In genomic region chr12:109461846-109462766, GRCh38 we compare ENCODE assay signal across 8 cellular contexts. TPM values are rescaled to one million over a fixed set of nuclear protein-coding genes. Genes with fewer than 3 reads are reported as not detected.
DNase-seq lines count a peak whose midpoint lies in the region; ATAC-seq and TF ChIP-seq lines count a peak whose summit lies in the region.

No MANE protein-coding gene starts in this region.

- peaks cover 80% of the 10 kb centered on the region for H3K4me1 ChIP-seq in ACC112 (ENCODE audit: control insufficient read depth, insufficient read depth, low read length, unreplicated experiment)
- peaks cover 100% of the 10 kb centered on the region for H3K4me1 ChIP-seq in lower lobe of right lung
- peaks cover 81 to 100% of the 10 kb centered on the region in 2 donors for H3K4me1 ChIP-seq in thyroid gland

- no peaks in the 10 kb centered on the region for H3K9me3 ChIP-seq in lower lobe of right lung
- no peaks in the 10 kb centered on the region for H3K9me3 ChIP-seq in thyroid gland

- H3K4me1 Mint-ChIP-seq in activated T-cell treated with anti-CD3 and anti-CD28 coated beads, Interleukin-2, amount 50 U/mL, for 4 hours (ENCODE audit: low read depth): peaks cover 48% of the 10 kb centered on the region

- no peaks in the 10 kb centered on the region for H3K9me3 Mint-ChIP-seq in activated T-cell treated with anti-CD3 and anti-CD28 coated beads, Interleukin-2, amount 50 U/mL, for 4 hours

- peaks cover 15% of the 10 kb centered on the region for H3K36me3 Mint-ChIP-seq in activated T-cell treated with anti-CD3 and anti-CD28 coated beads, Interleukin-2, amount 50 U/mL, for 4 hours (ENCODE audit: insufficient read depth)

- peak; percentile 81 to 88 for ATAC-seq in lower lobe of right lung
- no peak for ATAC-seq in activated T-cell treated with anti-CD3 and anti-CD28 coated beads, Interleukin-2, amount 50 U/mL, for 4 hours

- TF ChIP-seq POLR2A in thyroid gland (IDR thresholded peaks at IDR 0.05): peak in 1 of 2 donors; percentile 21

- H3K4me3 Mint-ChIP-seq in activated T-cell treated with anti-CD3 and anti-CD28 coated beads, Interleukin-2, amount 50 U/mL, for 4 hours: no peak overlapping the region

- H3K36me3 ChIP-seq in ACC112 (ENCODE audit: insufficient read depth, low read length) (peaks cover 12% of the 10 kb centered on the region), lower lobe of right lung (peaks cover 47% of the 10 kb centered on the region), thyroid gland (peaks cover 3 to 5% of the 10 kb centered on the region in 2 donors)

- WGBS in thyroid gland, 2 donors: 40 to 43% methylated on average over 13 of the region's 13 CpGs

- peaks cover 85% of the 10 kb centered on the region for H3K79me2 ChIP-seq in ACC112 (ENCODE audit: control insufficient read depth, insufficient read depth, low read length, unreplicated experiment)

- H2AFZ ChIP-seq in ACC112 (ENCODE audit: low read length, unreplicated experiment): no peak overlapping the region

- H3K27me3 Mint-ChIP-seq in activated T-cell treated with anti-CD3 and anti-CD28 coated beads, Interleukin-2, amount 50 U/mL, for 4 hours (ENCODE audit: low read depth): no peaks in the 10 kb centered on the region

- H3K27me3 ChIP-seq in ACC112 (ENCODE audit: insufficient read depth, low read length) (no peaks in the 10 kb centered on the region), lower lobe of right lung (ENCODE audit: low read depth) (no peaks in the 10 kb centered on the region), thyroid gland (no peaks in the 10 kb centered on the region)

- H3K27ac ChIP-seq in ACC112 (ENCODE audit: low read depth, low read length): peak overlapping the region; percentile 98
- H3K27ac ChIP-seq in lower lobe of right lung: peak overlapping the region; percentile 94
- peak overlapping the region; percentile 99 to 100 (median 100) for H3K27ac ChIP-seq in thyroid gland

- DNase-seq in HuH-7 (ENCODE audit: low spot score) (peak; percentile 28), dermis blood vessel endothelial cell (peak; percentile 78), lower lobe of right lung (peak; percentile 89), thyroid gland (peak; percentile 92 to 95), KG1 (lab: John Stamatoyannopoulos, UW) (no peak), NCI-H2029 (lab: John Stamatoyannopoulos, UW) (no peak)
- no peak for DNase-seq in activated T-cell treated with anti-CD3 and anti-CD28 coated beads, Interleukin-2, amount 50 U/mL, for 4 hours

- intact Hi-C loops in lower lobe of right lung (cut with DNase I) (no loop called here), thyroid gland (cut with DNase I) (no loop called here)

- H3K4me3 ChIP-seq in ACC112 (ENCODE audit: low read depth, low read length): peak overlapping the region; percentile 46
- H3K4me3 ChIP-seq in lower lobe of right lung: peak overlapping the region; percentile 22
- no peak overlapping the region for H3K4me3 ChIP-seq in thyroid gland (replicated peaks in 1 of 3)

- no peak for TF ChIP-seq CTCF in lower lobe of right lung (IDR thresholded peaks at IDR 0.05)
- TF ChIP-seq CTCF in thyroid gland (IDR thresholded peaks at IDR 0.05): no peak

RNA-seq across cellular contexts. Expression of gene KCTD10, which starts 15.0 kb away (rescaled TPM):
- 74.5 and 85.6 TPM in 2 replicates for total RNA-seq in dermis blood vessel endothelial cell
- total RNA-seq in lower lobe of right lung: 61.4 TPM
- 100 to 1,000 TPM in 1 of 4 donors, 10 to 100 TPM in 3; 70.3 to 149 (median 85.4) TPM for total RNA-seq in thyroid gland
- 10 to 100 TPM; 42.7 to 47.3 (median 45.4) TPM for total RNA-seq in activated T-cell treated with anti-CD3 and anti-CD28 coated beads, Interleukin-2, amount 50 U/mL, for 4 hours

RNA-seq across cellular contexts. Expression of gene UBE3B, which starts 15.3 kb away (rescaled TPM):
- total RNA-seq in dermis blood vessel endothelial cell (54.1 and 60.0 TPM in 2 replicates), lower lobe of right lung (40.1 TPM), thyroid gland (10 to 100 TPM; 52.2 to 72.5 (median 65.5) TPM)
- 10 to 100 TPM; 24.1 to 25.4 (median 24.4) TPM for total RNA-seq in activated T-cell treated with anti-CD3 and anti-CD28 coated beads, Interleukin-2, amount 50 U/mL, for 4 hours

Comparison
In these comparisons a context has a peak if more than half of its experiments do, and no peak if none do; other contexts are left out.
1. H3K4me3 ChIP-seq: peak in ACC112 (single experiment) and lower lobe of right lung (single experiment); none in thyroid gland (0 of 3).
2. DNase-seq: peak in HuH-7 (single experiment), dermis blood vessel endothelial cell (single experiment), lower lobe of right lung (single experiment) and thyroid gland (2 of 2); none in KG1 (single experiment), NCI-H2029 (single experiment) and activated T-cell treated with anti-CD3 and anti-CD28 coated beads, Interleukin-2, amount 50 U/mL, for 4 hours (single experiment).
3. ATAC-seq: peak in lower lobe of right lung (2 of 2); none in activated T-cell treated with anti-CD3 and anti-CD28 coated beads, Interleukin-2, amount 50 U/mL, for 4 hours (0 of 2).
4. Peak in every context shown above with its lines, with median percentiles within 50 percentile points of each other: H3K27ac ChIP-seq.